18 cellular contexts compared by ENCODE assay signal in genomic region chr10:11468126-11468742, GRCh38.
DNase-seq lines count a peak whose midpoint lies in the region; ATAC-seq, FAIRE-seq and TF ChIP-seq lines count a peak whose summit lies in the region.
"Had no signal": no experiment of that assay in that cellular context is flagged by ENCODE, and none has a peak within 500 bp of the region (broad histone marks: within the 10 kb centered on the region; RNA-seq: fewer than 3 reads in every experiment).

No MANE protein-coding gene starts in this region.

- TF ChIP-seq POLR2A in esophagus muscularis mucosa (IDR thresholded peaks at IDR 0.05; ENCODE audit: low read depth), result no peak

- H3K79me2 ChIP-seq in astrocyte (ENCODE audit: insufficient read depth, low read length), result no peaks in the 10 kb centered on the region

- H3K4me3 ChIP-seq in astrocyte (ENCODE audit: insufficient read depth, low read depth, low read length) (no peak overlapping the region), skeletal muscle cell (ENCODE audit: low read depth, low read length) (no peak overlapping the region), esophagus muscularis mucosa (no peak overlapping the region)

- H3K9me3 ChIP-seq in astrocyte (ENCODE audit: insufficient read depth, low read depth, low read length), result no peaks in the 10 kb centered on the region
- H3K9me3 ChIP-seq in esophagus muscularis mucosa, result no peaks in the 10 kb centered on the region
- H3K9me3 ChIP-seq: neutrophil had no signal

- peaks cover 16% of the 10 kb centered on the region for H3K4me1 Mint-ChIP-seq in astrocyte (ENCODE audit: low read depth, unreplicated experiment)
- H3K4me1 Mint-ChIP-seq: central memory CD8-positive, alpha-beta T cell; immature natural killer cell had no signal

- WGBS in esophagus muscularis mucosa, result 94% methylated on average over 7 of the region's 7 CpGs

- no peak for FAIRE-seq in astrocyte (lab: Jason Lieb, UNC)
- FAIRE-seq: D721Med, endometrium had no signal

- H3K27ac Mint-ChIP-seq in astrocyte (ENCODE audit: unreplicated experiment), result peak overlapping the region; percentile 95
- H3K27ac Mint-ChIP-seq: activated naive CD8-positive, alpha-beta T cell treated with anti-CD3 and anti-CD28 coated beads, Interleukin-2, amount 50 U/mL, for 24 hours; immature natural killer cell had no signal

- peaks cover 2% of the 10 kb centered on the region for H3K36me3 Mint-ChIP-seq in astrocyte (ENCODE audit: low read depth, unreplicated experiment)
- H3K36me3 Mint-ChIP-seq: immature natural killer cell had no signal

- TF ChIP-seq CTCF in astrocyte (IDR thresholded peaks at IDR 0.05; ENCODE audit: insufficient read depth, low read depth, low read length) (no peak), esophagus muscularis mucosa (IDR thresholded peaks at IDR 0.05) (no peak)

- peak overlapping the region; percentile 55 for H3K4me2 ChIP-seq in astrocyte (ENCODE audit: low read length)

- H3K27me3 Mint-ChIP-seq in astrocyte (ENCODE audit: low read depth, unreplicated experiment), result no peaks in the 10 kb centered on the region
- H3K27me3 Mint-ChIP-seq: activated naive CD8-positive, alpha-beta T cell treated with anti-CD3 and anti-CD28 coated beads, Interleukin-2, amount 50 U/mL, for 24 hours; central memory CD8-positive, alpha-beta T cell had no signal

- no peak for ATAC-seq in GM21619 (IDR thresholded peaks at IDR 0.05; ENCODE audit: unreplicated experiment)
- ATAC-seq: activated naive CD8-positive, alpha-beta T cell treated with anti-CD3 and anti-CD28 coated beads, Interleukin-2, amount 50 U/mL, for 24 hours; sciatic nerve had no signal

- no peaks in the 10 kb centered on the region for H3K9me3 Mint-ChIP-seq in astrocyte (ENCODE audit: unreplicated experiment)
- H3K9me3 Mint-ChIP-seq: activated naive CD8-positive, alpha-beta T cell treated with anti-CD3 and anti-CD28 coated beads, Interleukin-2, amount 50 U/mL, for 24 hours; central memory CD8-positive, alpha-beta T cell; immature natural killer cell had no signal

- no peak overlapping the region for H3K4me3 Mint-ChIP-seq in astrocyte (ENCODE audit: unreplicated experiment)
- H3K4me3 Mint-ChIP-seq: activated naive CD8-positive, alpha-beta T cell treated with anti-CD3 and anti-CD28 coated beads, Interleukin-2, amount 50 U/mL, for 24 hours; central memory CD8-positive, alpha-beta T cell; immature natural killer cell had no signal

- no peak overlapping the region for H2AFZ ChIP-seq in astrocyte (ENCODE audit: low read depth, low read length)

- TF ChIP-seq EP300 in esophagus muscularis mucosa (IDR thresholded peaks at IDR 0.05), result no peak

- no peaks in the 10 kb centered on the region for H3K36me3 ChIP-seq in astrocyte (ENCODE audit: insufficient read depth, low read length)
- H3K36me3 ChIP-seq in esophagus muscularis mucosa, result peaks cover 4 to 10% (median 6%) of the 10 kb centered on the region in 4 donors

- peaks cover 7% of the 10 kb centered on the region for H4K20me1 ChIP-seq in astrocyte (ENCODE audit: insufficient read depth, low read length)

- no peak overlapping the region for H3K9ac ChIP-seq in astrocyte (ENCODE audit: low read length)

- DNase-seq in HPDE6-E6E7 (ENCODE audit: extremely low spot score) (peak; percentile 6), astrocyte (ENCODE audit: low read depth) (peak; percentile 69), glomerular visceral epithelial cell (ENCODE audit: extremely low spot score) (peak; percentile 13), skeletal muscle cell (ENCODE audit: low read depth) (peak; percentile 24), esophagus muscularis mucosa (ENCODE audit: extremely low spot score) (no peak), NCI-H510A (lab: John Stamatoyannopoulos, UW) (no peak)
- DNase-seq: activated CD4-positive, alpha-beta T cell treated with anti-CD3 and anti-CD28 coated beads, Interleukin-2, amount 50 U/mL, for 48 hours; activated naive CD8-positive, alpha-beta T cell treated with anti-CD3 and anti-CD28 coated beads, Interleukin-2, amount 50 U/mL, for 24 hours; immature natural killer cell; mesendoderm; NCI-H69; stimulated activated CD4-positive, alpha-beta T cell treated with anti-CD3 and anti-CD28 coated beads, Interleukin-2, amount 100 ng/mL, for 48 hours had no signal

- H3K27ac ChIP-seq in astrocyte (ENCODE audit: low read depth, low read length) (peak overlapping the region; percentile 46), esophagus muscularis mucosa (replicated peaks in 1 of 4) (no peak overlapping the region)
- H3K27ac ChIP-seq: neutrophil had no signal

- intact Hi-C loops in esophagus muscularis mucosa (cut with DNase I), result no loop called here

- H3K27me3 ChIP-seq in astrocyte (ENCODE audit: insufficient read depth, low read length), result no peaks in the 10 kb centered on the region
- no peaks in the 10 kb centered on the region for H3K27me3 ChIP-seq in esophagus muscularis mucosa
- H3K27me3 ChIP-seq: neutrophil had no signal

- H3K4me1 ChIP-seq in astrocyte (ENCODE audit: insufficient read depth, low read length) (peaks cover 7% of the 10 kb centered on the region), esophagus muscularis mucosa (peaks cover 0 to 13% (median 12%) of the 10 kb centered on the region in 4 donors)

Comparison
In these comparisons a context has a peak if more than half of its experiments do, and no peak if none do; other contexts are left out.
1. DNase-seq: peak in HPDE6-E6E7 (single experiment), astrocyte (single experiment), glomerular visceral epithelial cell (single experiment) and skeletal muscle cell (single experiment); none in esophagus muscularis mucosa (single experiment) and NCI-H510A (single experiment).